35 cellular contexts compared by ENCODE assay signal in the genomic region with DNA sequence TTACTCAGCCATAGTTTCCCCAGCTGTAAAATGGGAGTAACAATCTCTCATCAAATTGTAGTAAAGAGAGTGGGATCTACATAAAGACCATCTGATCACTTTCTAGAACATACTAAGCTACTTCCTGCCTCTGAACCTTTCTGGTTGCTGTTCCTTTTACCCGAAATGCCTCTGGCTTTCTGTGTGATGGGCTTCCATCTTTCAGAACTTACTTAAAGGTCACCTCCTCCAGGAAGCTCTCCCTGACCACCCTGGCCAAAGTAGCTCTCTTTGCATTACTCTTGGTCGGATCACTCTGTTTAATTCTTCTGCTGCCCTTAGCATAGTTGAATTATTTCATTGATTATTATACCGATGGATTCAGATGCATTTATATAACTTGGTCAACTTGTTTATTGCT.
"Had no signal": no experiment of that assay in that cellular context is flagged by ENCODE, and none has a peak within 500 bp of the region (broad histone marks: within the 10 kb centered on the region; RNA-seq: fewer than 3 reads in every experiment).

No MANE protein-coding gene starts in this region.

- DNase-seq: Karpas-422, Kasumi-1, MG63, MM.1S, MV-4-11, NCI-H1048, NCI-H1092, NCI-H1092 treated with DMSO at 0.1 percent for 48 hours, NCI-H1105, NCI-H1105 treated with DMSO at 0.1 percent for 48 hours, NCI-H1417, NCI-H1417 treated with DMSO at 0.1 percent for 48 hours, NCI-H1436, NCI-H1436 treated with DMSO at 0.1 percent for 48 hours, NCI-H146, NCI-H1694, NCI-H1694 treated with DMSO at 0.1 percent for 48 hours, NCI-H187, NCI-H187 treated with DMSO at 0.1 percent for 48 hours, NCI-H1930, NCI-H2029, NCI-H2029 treated with DMSO at 0.1 percent for 48 hours, NCI-H2081, NCI-H2081 treated with DMSO at 0.1 percent for 48 hours, NCI-H2107, NCI-H2171, NCI-H2171 treated with DMSO at 0.1 percent for 48 hours, NCI-H2227 treated with DMSO at 0.1 percent for 48 hours, NCI-H226, NCI-H345, NCI-H446, NCI-H446 treated with DMSO at 0.1 percent for 48 hours, NCI-H510A, NCI-H510A treated with DMSO at 0.1 percent for 48 hours, NCI-H524 had no signal

- H3K36me3 ChIP-seq: MG63 had no signal

- H3K9me3 ChIP-seq: MG63 had no signal

- H3K4me3 ChIP-seq: MG63 had no signal

- H3K27me3 ChIP-seq: MG63 had no signal
